9 cellular contexts compared by ENCODE assay signal in genomic region chr10:72736176-72736795, GRCh38. TPM values are rescaled to one million over a fixed set of nuclear protein-coding genes. Genes with fewer than 3 reads are reported as not detected.
DNase-seq lines count a peak whose midpoint lies in the region; ATAC-seq, FAIRE-seq and TF ChIP-seq lines count a peak whose summit lies in the region.
"Had no signal": no experiment of that assay in that cellular context is flagged by ENCODE, and none has a peak within 500 bp of the region (broad histone marks: within the 10 kb centered on the region; RNA-seq: fewer than 3 reads in every experiment).

No MANE protein-coding gene starts in this region.

- peak overlapping the region; percentile 74 for H3K27ac ChIP-seq in osteoblast (ENCODE audit: low read depth, low read length)
- no peak overlapping the region for H3K27ac ChIP-seq in kidney (ENCODE audit: low read depth in 2 of 2, low read length in 2 of 2)

- H4K20me1 ChIP-seq in osteoblast (ENCODE audit: insufficient read depth, low read length) = peaks cover 6% of the 10 kb centered on the region

- H3K4me1 ChIP-seq in osteoblast (ENCODE audit: insufficient read depth, low read length) (peaks cover 30% of the 10 kb centered on the region), kidney (ENCODE audit: control insufficient read depth in 1 of 2, insufficient read depth in 1 of 2, low read depth in 1 of 2, low read length in 2 of 2) (peaks cover 12 to 16% of the 10 kb centered on the region in 2 donors)

- peak overlapping the region; percentile 85 for H3K27ac Mint-ChIP-seq in endothelial cell (ENCODE audit: unreplicated experiment)

- H3K79me2 ChIP-seq in osteoblast (ENCODE audit: insufficient read depth, low read length) = peaks cover 73% of the 10 kb centered on the region

- H3K4me3 ChIP-seq in osteoblast (ENCODE audit: insufficient read depth, low read length) (no peak overlapping the region), kidney (ENCODE audit: low read length in 2 of 2) (no peak overlapping the region)

- no peaks in the 10 kb centered on the region for H3K36me3 Mint-ChIP-seq in endothelial cell (ENCODE audit: low read depth, unreplicated experiment)

- TF ChIP-seq CTCF in endothelial cell (IDR thresholded peaks at IDR 0.05; ENCODE audit: unreplicated experiment) = no peak
- TF ChIP-seq CTCF in osteoblast (IDR thresholded peaks at IDR 0.05; ENCODE audit: extremely low read depth, low read depth, low read length) = no peak
- TF ChIP-seq CTCF in kidney (IDR thresholded peaks at IDR 0.05; ENCODE audit: borderline replicate concordance, extremely low read depth, insufficient read depth) = no peak

- H3K27me3 ChIP-seq in osteoblast (ENCODE audit: insufficient read depth, low read length) = no peaks in the 10 kb centered on the region

- ATAC-seq in GM21723 (IDR thresholded peaks at IDR 0.05; ENCODE audit: unreplicated experiment) = no peak
- ATAC-seq in HG03159 (IDR thresholded peaks at IDR 0.05; ENCODE audit: unreplicated experiment) = no peak

- peak overlapping the region; percentile 38 for H3K4me2 ChIP-seq in osteoblast (ENCODE audit: insufficient read depth, low read length)

- H3K36me3 ChIP-seq in osteoblast (ENCODE audit: insufficient read depth, low read length) = no peaks in the 10 kb centered on the region
- H3K36me3 ChIP-seq in kidney (ENCODE audit: control insufficient read depth in 1 of 2, insufficient read depth in 2 of 2, low read length in 2 of 2) = no peaks in the 10 kb centered on the region

- H3K27me3 Mint-ChIP-seq in endothelial cell (ENCODE audit: unreplicated experiment) = peaks cover 4% of the 10 kb centered on the region

- no peak overlapping the region for H3K9ac ChIP-seq in kidney (ENCODE audit: low read length in 2 of 2)

- FAIRE-seq in kidney (lab: Jason Lieb, UNC) = no peak

- peak; percentile 1 for DNase-seq in COLO668 (lab: John Stamatoyannopoulos, UW; ENCODE audit: unreplicated experiment)
- peak; percentile 48 for DNase-seq in MV-4-11 (lab: John Stamatoyannopoulos, UW)
- DNase-seq in endothelial cell (ENCODE audit: low spot score) = no peak
- peak; percentile 83 for DNase-seq in osteoblast (ENCODE audit: insufficient read length, low spot score, missing footprints)
- no peak for DNase-seq in cerebellar cortex (ENCODE audit: low spot score)
- no peak for DNase-seq in kidney
- DNase-seq: NCI-H526 had no signal

- no peaks in the 10 kb centered on the region for H3K9me3 ChIP-seq in osteoblast (ENCODE audit: low read depth, low read length)
- H3K9me3 ChIP-seq in kidney (ENCODE audit: control insufficient read depth in 1 of 2, low read length in 2 of 2) = no peaks in the 10 kb centered on the region

- H2AFZ ChIP-seq in osteoblast (ENCODE audit: low read length) = no peak overlapping the region

- H3K4me1 Mint-ChIP-seq in endothelial cell (ENCODE audit: unreplicated experiment) = peaks cover 30% of the 10 kb centered on the region

- H3K9me3 Mint-ChIP-seq in endothelial cell (ENCODE audit: unreplicated experiment) = no peaks in the 10 kb centered on the region

- intact Hi-C loops in kidney (cut with DNase I) = no loop called here

- H3K4me3 Mint-ChIP-seq in endothelial cell (ENCODE audit: unreplicated experiment) = no peak overlapping the region

RNA-seq across cellular contexts. Expression of gene MCU, which starts 44.3 kb away (rescaled TPM):
- total RNA-seq in endothelial cell (ENCODE audit: unreplicated experiment) (39.6 TPM), osteoblast (35.7 and 42.7 TPM in 2 replicates), kidney (37.6 TPM)
- polyA plus RNA-seq in kidney (ENCODE audit: insufficient read depth, low read depth, low replicate concordance) = 18.6 TPM

Comparison
In these comparisons a context has a peak if more than half of its experiments do, and no peak if none do; other contexts are left out.
1. DNase-seq: peak in COLO668 (single experiment), MV-4-11 (single experiment) and osteoblast (single experiment); none in endothelial cell (single experiment), cerebellar cortex (single experiment) and kidney (single experiment).